13 cellular contexts compared by ENCODE assay signal in the genomic region with DNA sequence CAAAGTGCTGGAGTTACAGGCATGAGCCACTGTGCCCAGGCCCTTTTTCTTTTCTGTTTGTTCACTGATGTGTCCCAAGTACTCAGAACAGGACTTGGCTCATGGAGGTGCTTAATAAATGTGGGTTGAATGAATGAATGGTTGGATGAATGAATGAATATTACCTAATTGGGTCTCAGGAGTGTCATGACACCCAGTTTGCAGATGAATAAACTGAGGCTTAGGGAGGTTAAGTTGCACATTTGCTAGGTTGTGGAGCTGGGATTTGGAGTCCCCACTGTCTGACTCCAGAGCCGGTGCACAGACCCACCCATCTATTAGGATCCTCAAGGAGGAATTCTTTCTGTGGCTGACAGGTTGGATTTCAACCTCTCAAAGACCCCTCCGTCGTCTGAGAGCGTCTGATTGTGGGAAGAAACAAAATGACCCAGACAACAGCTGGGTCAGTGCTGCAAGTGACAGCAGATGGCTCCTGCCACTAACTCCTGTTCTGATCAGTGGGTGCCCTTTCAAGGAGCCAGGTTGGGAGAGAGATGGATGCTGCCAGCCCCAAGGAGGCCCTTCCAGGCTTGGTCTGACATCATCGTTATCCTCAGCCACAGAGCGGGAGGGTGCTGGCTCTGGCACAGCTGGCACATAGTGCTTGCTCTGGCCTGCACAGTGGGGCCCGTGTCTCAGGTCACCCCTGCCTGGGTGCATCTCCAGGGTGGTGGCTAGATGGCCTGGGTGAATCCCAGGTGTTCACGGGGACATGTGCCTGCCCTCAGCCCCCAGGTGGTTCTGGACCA. TPM values are rescaled to one million over a fixed set of nuclear protein-coding genes. Genes with fewer than 3 reads are reported as not detected.
A peak's percentile ranks its signal among the peaks of the same experiment; 100 is the strongest.
DNase-seq lines count a peak whose midpoint lies in the region; ATAC-seq and TF ChIP-seq lines count a peak whose summit lies in the region.
"Had no signal": no experiment of that assay in that cellular context is flagged by ENCODE, and none has a peak within 500 bp of the region (broad histone marks: within the 10 kb centered on the region; RNA-seq: fewer than 3 reads in every experiment).

No MANE protein-coding gene starts in this region.

- H4K20me1 ChIP-seq in GM23248 (ENCODE audit: insufficient read depth) = no peaks in the 10 kb centered on the region

- H3K9ac ChIP-seq in GM23248 = no peak overlapping the region

- H3K4me3 ChIP-seq in GM23248 (no peak overlapping the region), psoas muscle (no peak overlapping the region)

- H3K9me3 ChIP-seq in GM23248 (ENCODE audit: low read depth) (no peaks in the 10 kb centered on the region), psoas muscle (no peaks in the 10 kb centered on the region)

- H3K4me2 ChIP-seq in GM23248 (ENCODE audit: unreplicated experiment) = no peak overlapping the region

- ATAC-seq in left ventricle myocardium superior (peak; percentile 69), psoas muscle (peak; percentile 70 to 87 (median 82)), natural killer cell (no peak)
- ATAC-seq in activated T-helper 17 cell treated with anti-CD3 and anti-CD28 coated beads, Interleukin-2, amount 50 U/mL, for 72 hours (replicated peaks) = no peak
- ATAC-seq: activated T-cell treated with anti-CD3 and anti-CD28 coated beads, Interleukin-2, amount 50 U/mL, for 72 hours; T-cell had no signal

- peaks cover 8% of the 10 kb centered on the region for H3F3A ChIP-seq in GM23248 (ENCODE audit: insufficient read depth)

- no peaks in the 10 kb centered on the region for H3K27me3 ChIP-seq in GM23248 (replicated peaks; ENCODE audit: insufficient read depth)
- no peaks in the 10 kb centered on the region for H3K27me3 ChIP-seq in psoas muscle (ENCODE audit: insufficient read depth in 3 of 3, low read length in 2 of 3)

- 69 to 73% methylated on average over 8 of the region's 8 CpGs for WGBS in GM23248 (ENCODE audit: low coverage in 1 of 2, low lambda C conversion rate in 2 of 2, missing lambda C conversion rate in 2 of 2), 2 experiments
- WGBS in psoas muscle, 3 donors = 27 to 46% (median 33%) methylated on average over 8 of the region's 8 CpGs

- no peak overlapping the region for H3K27ac ChIP-seq in GM23248
- H3K27ac ChIP-seq in psoas muscle = peak overlapping the region; percentile 85

- no peaks in the 10 kb centered on the region for H3K27me3 Mint-ChIP-seq in brain
- H3K27me3 Mint-ChIP-seq in progenitor cell of endocrine pancreas = peaks cover 27% of the 10 kb centered on the region
- H3K27me3 Mint-ChIP-seq in activated T-helper 17 cell treated with anti-CD3 and anti-CD28 coated beads, Interleukin-2, amount 50 U/mL, for 72 hours = peaks cover 14% of the 10 kb centered on the region
- no peaks in the 10 kb centered on the region for H3K27me3 Mint-ChIP-seq in natural killer cell (ENCODE audit: low read depth in 2 of 2)

- H3K36me3 ChIP-seq in GM23248 (ENCODE audit: low read depth) (no peaks in the 10 kb centered on the region), psoas muscle (ENCODE audit: insufficient read depth in 1 of 2, low read depth in 1 of 2) (no peaks in the 10 kb centered on the region)

- H3K79me2 ChIP-seq in GM23248 (ENCODE audit: insufficient read depth) = peaks cover 87% of the 10 kb centered on the region

- H3K4me1 ChIP-seq in GM23248 (ENCODE audit: insufficient read depth) (peaks cover 41% of the 10 kb centered on the region), psoas muscle (peaks cover 65% of the 10 kb centered on the region)

- DNase-seq in GM23248 = peak; percentile 30
- peak; percentile 71 for DNase-seq in left ventricle myocardium superior
- DNase-seq in psoas muscle = peak in 1 of 2 donors; percentile 87
- no peak for DNase-seq in stimulated activated CD4-positive, alpha-beta T cell treated with anti-CD3 and anti-CD28 coated beads, Interleukin-2, amount 100 ng/mL, for 24 hours
- DNase-seq in progenitor cell of endocrine pancreas (ENCODE audit: low spot score, unreplicated experiment) = no peak
- DNase-seq in natural killer cell = no peak
- DNase-seq: activated CD4-positive, alpha-beta T cell treated with anti-CD3 and anti-CD28 coated beads for 1 hour; activated T-cell treated with anti-CD3 and anti-CD28 coated beads, Interleukin-2, amount 50 U/mL, for 72 hours; kidney glomerular epithelial cell; stimulated activated CD4-positive, alpha-beta T cell treated with anti-CD3 and anti-CD28 coated beads, Interleukin-12 subunit alpha, Interleukin-12 subunit beta, amount 100 ng/mL, for 4 hours; T-cell had no signal

- H3K27ac Mint-ChIP-seq in brain (peak overlapping the region in 3 of 5 experiments; percentile 66 to 81 (median 69)), progenitor cell of endocrine pancreas (no peak overlapping the region), natural killer cell (no peak overlapping the region)
- H3K27ac Mint-ChIP-seq in activated T-helper 17 cell treated with anti-CD3 and anti-CD28 coated beads, Interleukin-2, amount 50 U/mL, for 72 hours = no peak overlapping the region
- H3K27ac Mint-ChIP-seq: activated T-cell treated with anti-CD3 and anti-CD28 coated beads, Interleukin-2, amount 50 U/mL, for 72 hours; T-cell had no signal

- no peaks in the 10 kb centered on the region for H3K9me2 ChIP-seq in GM23248 (ENCODE audit: insufficient read depth)

- intact Hi-C loops in left ventricle myocardium superior (cut with micrococcal nuclease) = no loop called here
- intact Hi-C loops in psoas muscle (cut with DNase I) = no loop called here
- intact Hi-C loops in natural killer cell (cut with micrococcal nuclease) = no loop called here

- in situ Hi-C loops in GM23248 (cut with MboI) = no loop called here

- H3K4me1 Mint-ChIP-seq in brain = peaks cover 81% of the 10 kb centered on the region
- H3K4me1 Mint-ChIP-seq in progenitor cell of endocrine pancreas (ENCODE audit: low read depth) = peaks cover 23% of the 10 kb centered on the region
- H3K4me1 Mint-ChIP-seq in activated T-helper 17 cell treated with anti-CD3 and anti-CD28 coated beads, Interleukin-2, amount 50 U/mL, for 72 hours = no peaks in the 10 kb centered on the region
- no peaks in the 10 kb centered on the region for H3K4me1 Mint-ChIP-seq in natural killer cell
- H3K4me1 Mint-ChIP-seq: T-cell had no signal

- H3K9me3 Mint-ChIP-seq in brain = no peaks in the 10 kb centered on the region
- H3K9me3 Mint-ChIP-seq in progenitor cell of endocrine pancreas (ENCODE audit: low read depth) = no peaks in the 10 kb centered on the region
- no peaks in the 10 kb centered on the region for H3K9me3 Mint-ChIP-seq in activated T-helper 17 cell treated with anti-CD3 and anti-CD28 coated beads, Interleukin-2, amount 50 U/mL, for 72 hours
- H3K9me3 Mint-ChIP-seq in natural killer cell = no peaks in the 10 kb centered on the region
- H3K9me3 Mint-ChIP-seq: activated T-cell treated with anti-CD3 and anti-CD28 coated beads, Interleukin-2, amount 50 U/mL, for 72 hours; T-cell had no signal

- no peak overlapping the region for H2AFZ ChIP-seq in GM23248

- no peak for TF ChIP-seq CTCF in brain (conservative IDR thresholded peaks at IDR 0.05)
- no peak for TF ChIP-seq CTCF in psoas muscle (IDR thresholded peaks at IDR 0.05)
- no peak for TF ChIP-seq CTCF in progenitor cell of endocrine pancreas (IDR thresholded peaks at IDR 0.05; ENCODE audit: unreplicated experiment)
- no peak for TF ChIP-seq CTCF in natural killer cell (IDR thresholded peaks at IDR 0.05)

- H3K4me3 Mint-ChIP-seq in brain = peak overlapping the region in 1 of 5 experiments; percentile 7
- no peak overlapping the region for H3K4me3 Mint-ChIP-seq in progenitor cell of endocrine pancreas (ENCODE audit: low read depth)
- no peak overlapping the region for H3K4me3 Mint-ChIP-seq in activated T-helper 17 cell treated with anti-CD3 and anti-CD28 coated beads, Interleukin-2, amount 50 U/mL, for 72 hours
- no peak overlapping the region for H3K4me3 Mint-ChIP-seq in natural killer cell
- H3K4me3 Mint-ChIP-seq: activated T-cell treated with anti-CD3 and anti-CD28 coated beads, Interleukin-2, amount 50 U/mL, for 72 hours; T-cell had no signal

- no peaks in the 10 kb centered on the region for H3K36me3 Mint-ChIP-seq in brain
- H3K36me3 Mint-ChIP-seq in progenitor cell of endocrine pancreas (ENCODE audit: insufficient read depth) = no peaks in the 10 kb centered on the region
- H3K36me3 Mint-ChIP-seq in activated T-helper 17 cell treated with anti-CD3 and anti-CD28 coated beads, Interleukin-2, amount 50 U/mL, for 72 hours (ENCODE audit: low read depth) = no peaks in the 10 kb centered on the region
- no peaks in the 10 kb centered on the region for H3K36me3 Mint-ChIP-seq in natural killer cell
- H3K36me3 Mint-ChIP-seq: T-cell had no signal

RNA-seq across cellular contexts. Expression of a gene that starts 24.2 kb away (rescaled TPM):
- 16.1 and 19.3 TPM in 2 replicates for total RNA-seq in GM23248 (2014; rRNA removed; shearing (Covaris generic))
- polyA plus RNA-seq in GM23248 (2016; fragmentation: Nextera tagmentation; extraction: Ambion mirVana) (6.0 TPM in 2 replicates), brain (ENCODE audit: insufficient read depth, low read depth, low replicate concordance) (16.2 TPM), psoas muscle (10 to 100 TPM; 18.8 to 52.5 (median 36.1) TPM)
- total RNA-seq in left ventricle myocardium superior (54.9 TPM), psoas muscle (100 to 1,000 TPM in 1 of 4 donors, 10 to 100 TPM in 3; 25.6 to 108 (median 43.3) TPM), progenitor cell of endocrine pancreas (28.0 and 31.3 TPM in 2 replicates), natural killer cell (1 to 10 TPM in 1 of 3 donors, under 1 TPM in 2; 0.70 to 1.7 (median 0.94) TPM)
- not detected for total RNA-seq in activated T-helper 17 cell treated with anti-CD3 and anti-CD28 coated beads, Interleukin-2, amount 50 U/mL, for 72 hours
- total RNA-seq: activated T-cell treated with anti-CD3 and anti-CD28 coated beads, Interleukin-2, amount 50 U/mL, for 72 hours had no signal

Comparison
In these comparisons a context has a peak if more than half of its experiments do, and no peak if none do; other contexts are left out.
1. DNase-seq: peak in GM23248 (single experiment) and left ventricle myocardium superior (single experiment); none in stimulated activated CD4-positive, alpha-beta T cell treated with anti-CD3 and anti-CD28 coated beads, Interleukin-2, amount 100 ng/mL, for 24 hours (0 of 2), progenitor cell of endocrine pancreas (single experiment) and natural killer cell (single experiment).
2. H3K27ac Mint-ChIP-seq: peak in brain (3 of 5); none in progenitor cell of endocrine pancreas (single experiment), activated T-helper 17 cell treated with anti-CD3 and anti-CD28 coated beads, Interleukin-2, amount 50 U/mL, for 72 hours (single experiment) and natural killer cell (0 of 2).
3. ATAC-seq: peak in left ventricle myocardium superior (single experiment) and psoas muscle (4 of 4); none in activated T-helper 17 cell treated with anti-CD3 and anti-CD28 coated beads, Interleukin-2, amount 50 U/mL, for 72 hours (single experiment) and natural killer cell (0 of 3).